8 cellular contexts compared by ENCODE assay signal in genomic region chr7:152759655-152760383, GRCh38. TPM values are rescaled to one million over a fixed set of nuclear protein-coding genes. Genes with fewer than 3 reads are reported as not detected.
DNase-seq lines count a peak whose midpoint lies in the region; TF ChIP-seq lines count a peak whose summit lies in the region.

ACTR3B (plus strand) TSS chr7:152759752; CDS start chr7:152759883, 131 bp downstream.

- under 1% methylated on average over 92 of the region's 92 CpGs for WGBS in urinary bladder

- peak within 1 kb of the TSS; percentile 93 to 99 for H3K4me3 ChIP-seq in right atrium auricular region
- peak within 1 kb of the TSS; percentile 94 for H3K4me3 ChIP-seq in urinary bladder (ENCODE audit: low read depth, low read length)

- no peaks in the 10 kb centered on the region for H3K27me3 ChIP-seq in right atrium auricular region

- TF ChIP-seq CTCF in GM10266 (IDR thresholded peaks at IDR 0.05; ENCODE audit: control insufficient read depth, insufficient read depth, low read depth, missing control alignments), result peak; percentile 20
- TF ChIP-seq CTCF in right atrium auricular region (IDR thresholded peaks at IDR 0.05), result no peak

- H3K4me1 ChIP-seq in right atrium auricular region (peaks cover 0 to 9% of the 10 kb centered on the region in 2 donors), urinary bladder (ENCODE audit: insufficient read depth) (no peaks in the 10 kb centered on the region)

- no peaks in the 10 kb centered on the region for H3K9me3 ChIP-seq in right atrium auricular region

- no peaks in the 10 kb centered on the region for H3K36me3 ChIP-seq in right atrium auricular region
- H3K36me3 ChIP-seq in urinary bladder (ENCODE audit: insufficient read depth), result no peaks in the 10 kb centered on the region

- DNase-seq in GM10266 (ENCODE audit: extremely low spot score) (peak; percentile 95), H4 (ENCODE audit: low spot score) (peak; percentile 76), M059J (ENCODE audit: low read depth) (peak; percentile 77), T-helper 2 cell (peak; percentile 80 to 93 (median 86)), amygdala (lab: John Stamatoyannopoulos, UW) (peak in 54 of 56 donors; percentile 4 to 91 (median 78)), right atrium auricular region (ENCODE audit: low spot score) (peak; percentile 86), pulmonary artery endothelial cell (ENCODE audit: low read depth, low spot score) (peak; percentile 64)

- peak within 1 kb of the TSS; percentile 93 to 96 for H3K27ac ChIP-seq in right atrium auricular region
- peak within 1 kb of the TSS; percentile 92 for H3K27ac ChIP-seq in urinary bladder (ENCODE audit: low read depth)

RNA-seq across cellular contexts. Expression of gene ACTR3B, which starts in this region (rescaled TPM):
- 5.5 and 11.7 TPM in 2 replicates for total RNA-seq in H4 (2014; rRNA removed; shearing (Covaris generic))
- total RNA-seq in M059J (2014; rRNA removed; shearing (Covaris generic)), result 3.4 and 6.1 TPM in 2 replicates
- total RNA-seq in right atrium auricular region (10 to 100 TPM in 1 of 2 donors, 1 to 10 TPM in 1; 1.5 to 10.5 TPM), pulmonary artery endothelial cell (5.3 and 7.2 TPM in 2 replicates), urinary bladder (10.1 TPM)
- 9.5 TPM for polyA plus RNA-seq in urinary bladder

Comparison
In these comparisons a context has a peak if more than half of its experiments do, and no peak if none do; other contexts are left out.
1. Peak in every context shown above with its lines: DNase-seq, H3K4me3 ChIP-seq and H3K27ac ChIP-seq.